ENCODE assay signal across 25 cellular contexts in genomic region chr3:16258177-16258576, GRCh38. TPM values are rescaled to one million over a fixed set of nuclear protein-coding genes. Genes with fewer than 3 reads are reported as not detected.
DNase-seq lines count a peak whose midpoint lies in the region; ATAC-seq, FAIRE-seq and TF ChIP-seq lines count a peak whose summit lies in the region.
"Had no signal": no experiment of that assay in that cellular context is flagged by ENCODE, and none has a peak within 500 bp of the region (broad histone marks: within the 10 kb centered on the region; RNA-seq: fewer than 3 reads in every experiment).

No MANE protein-coding gene starts in this region.

- H3K4me3 Mint-ChIP-seq in CD14-positive monocyte: no peak overlapping the region
- H3K4me3 Mint-ChIP-seq: CD4-positive, alpha-beta memory T cell; HFFc6 had no signal

- no peaks in the 10 kb centered on the region for H3K9me3 Mint-ChIP-seq in CD14-positive monocyte
- H3K9me3 Mint-ChIP-seq: CD4-positive, alpha-beta memory T cell; HFFc6 had no signal

- H3K36me3 ChIP-seq in OCI-LY3 (replicated peaks; ENCODE audit: low read depth, low read length) (peaks cover 16% of the 10 kb centered on the region), endothelial cell of umbilical vein (ENCODE audit: control insufficient read depth in 2 of 2, extremely low read depth in 1 of 2, insufficient read depth in 2 of 2, low read length in 2 of 2) (peaks cover 0 to 4% of the 10 kb centered on the region in 2 experiments), gastrocnemius medialis (peaks cover 0 to 13% of the 10 kb centered on the region in 2 donors), thymus (ENCODE audit: control insufficient read depth, insufficient read depth) (no peaks in the 10 kb centered on the region)
- H3K36me3 ChIP-seq: BE2C had no signal

- no peaks in the 10 kb centered on the region for H4K20me1 ChIP-seq in OCI-LY3 (ENCODE audit: insufficient read depth, low read length)
- no peaks in the 10 kb centered on the region for H4K20me1 ChIP-seq in endothelial cell of umbilical vein (replicated peaks; ENCODE audit: control insufficient read depth, extremely low read depth, insufficient read depth, low read length)

- dilution Hi-C loops in endothelial cell of umbilical vein (cut with MboI; ENCODE audit: extremely low pct_ligation_motif_present, low sequenced_read_pairs): no loop called here

- peak in 1 of 2 donors; percentile 71 for ATAC-seq in gastrocnemius medialis
- ATAC-seq in HG02970 (IDR thresholded peaks at IDR 0.05; ENCODE audit: low FRiP score, unreplicated experiment): no peak
- ATAC-seq: A549 had no signal

- CTCF ChIA-PET in endothelial cell of umbilical vein (lab: Charles Lee): interaction anchor here (1.3 kb wide), 1 partner anchor 269 kb away, joined by 4 read pairs; no protein-coding TSS in a partner anchor

- peak overlapping the region; percentile 46 for H3K4me2 ChIP-seq in OCI-LY3 (ENCODE audit: low read length)
- no peak overlapping the region for H3K4me2 ChIP-seq in endothelial cell of umbilical vein (ENCODE audit: insufficient read depth, low read length)
- H3K4me2 ChIP-seq: A549; BLaER1 treated with 17β-estradiol and CSF1 and Interleukin-3, amounts not matched to agents 10 nM and 100 nM had no signal

- DNase-seq in endothelial cell of umbilical vein (ENCODE audit: low read depth, low spot score) (no peak), gastrocnemius medialis (no peak), OCI-M2 (lab: John Stamatoyannopoulos, UW; ENCODE audit: unreplicated experiment) (no peak), CD14-positive monocyte (ENCODE audit: low spot score) (no peak)
- DNase-seq: 8988T; ACHN; AML-193; BE2C; Calu3; CD4-positive, alpha-beta memory T cell; COR-L47; DMS53; DMS79 treated with DMSO at 0.1 percent for 48 hours; GF-D8; GOT3; HFFc6 had no signal

- H3K79me2 ChIP-seq in OCI-LY3 (ENCODE audit: low read length): peaks cover 17% of the 10 kb centered on the region
- H3K79me2 ChIP-seq in endothelial cell of umbilical vein (ENCODE audit: control insufficient read depth, insufficient read depth, low read length): peaks cover 18% of the 10 kb centered on the region

- BruUV-seq in endothelial cell of umbilical vein (replicated peaks; lab: Mats Ljungman, UMichigan): no TSS peak

- H3K27ac Mint-ChIP-seq in CD14-positive monocyte: no peak overlapping the region
- H3K27ac Mint-ChIP-seq: HFFc6 had no signal

- in situ Hi-C loops in gastrocnemius medialis (cut with MboI; ENCODE audit: low sequenced_read_pairs in 4 of 4): loop anchor here in 1 of 4 donors (25.0 kb wide), 1 partner anchor 646 kb away; the partner anchor contains the start of genes BTD and HACL1

- peak; percentile 24 for FAIRE-seq in endothelial cell of umbilical vein (lab: Jason Lieb, UNC)
- FAIRE-seq: A549, GM12891, GM18507, H54 had no signal

- H3K4me3 ChIP-seq in OCI-LY3 (ENCODE audit: low read length) (no peak overlapping the region; the same call in 1 of the 2 replicates), endothelial cell of umbilical vein (replicated peaks in 1 of 3; ENCODE audit: insufficient read depth in 1 of 3, low read depth in 1 of 3, low read length in 3 of 3) (no peak overlapping the region), gastrocnemius medialis (no peak overlapping the region), thymus (ENCODE audit: low read length) (no peak overlapping the region)
- H3K4me3 ChIP-seq: A549; BLaER1 treated with 17β-estradiol and CSF1 and Interleukin-3, amounts not matched to agents 10 nM and 100 nM; HAP-1 had no signal

- TF ChIP-seq CTCF in OCI-LY3 (IDR thresholded peaks at IDR 0.05; ENCODE audit: low read depth, low read length) (no peak), endothelial cell of umbilical vein (IDR thresholded peaks at IDR 0.05; ENCODE audit: extremely low read depth in 1 of 2, insufficient read depth in 1 of 2, low read depth in 1 of 2, low read length in 2 of 2) (no peak), gastrocnemius medialis (IDR thresholded peaks at IDR 0.05 in 4 of 5, conservative IDR thresholded peaks at IDR 0.05 in 1 of 5) (no peak), CD14-positive monocyte (IDR thresholded peaks at IDR 0.05) (no peak)

- 87% methylated on average over 5 of the region's 5 CpGs for WGBS in thymus

- intact Hi-C loops in endothelial cell of umbilical vein (cut with micrococcal nuclease) (no loop called here), gastrocnemius medialis (cut with DNase I; ENCODE audit: low total_unique reads) (no loop called here), CD14-positive monocyte (cut with micrococcal nuclease) (no loop called here)

- peak overlapping the region; percentile 86 for H3K27ac ChIP-seq in OCI-LY3 (ENCODE audit: low read length)
- H3K27ac ChIP-seq in endothelial cell of umbilical vein (ENCODE audit: insufficient read depth, low read depth, low read length): no peak overlapping the region
- H3K27ac ChIP-seq in gastrocnemius medialis: peak overlapping the region; percentile 39 to 85 (median 68)
- peak overlapping the region; percentile 46 for H3K27ac ChIP-seq in thymus (ENCODE audit: low read depth)
- H3K27ac ChIP-seq: A549; BLaER1 treated with 17β-estradiol and CSF1 and Interleukin-3, amounts not matched to agents 10 nM and 100 nM had no signal

- H3K9ac ChIP-seq in OCI-LY3 (ENCODE audit: low read length) (no peak overlapping the region), endothelial cell of umbilical vein (replicated peaks; ENCODE audit: extremely low read depth, insufficient read depth, low read length) (no peak overlapping the region)
- H3K9ac ChIP-seq: BLaER1 treated with 17β-estradiol and CSF1 and Interleukin-3, amounts not matched to agents 10 nM and 100 nM had no signal

- no peaks in the 10 kb centered on the region for H3K27me3 Mint-ChIP-seq in CD14-positive monocyte (ENCODE audit: low read depth in 3 of 3)
- H3K27me3 Mint-ChIP-seq: CD4-positive, alpha-beta memory T cell had no signal

- no peak for TF ChIP-seq POLR2A in endothelial cell of umbilical vein (IDR thresholded peaks at IDR 0.05; ENCODE audit: low read depth, low read length)
- no peak for TF ChIP-seq POLR2A in gastrocnemius medialis (IDR thresholded peaks at IDR 0.05)

- no peaks in the 10 kb centered on the region for H3K9me3 ChIP-seq in OCI-LY3 (ENCODE audit: insufficient read depth, low read length)
- no peaks in the 10 kb centered on the region for H3K9me3 ChIP-seq in endothelial cell of umbilical vein (replicated peaks; ENCODE audit: control insufficient read depth, insufficient read depth, low read length)
- H3K9me3 ChIP-seq in gastrocnemius medialis: no peaks in the 10 kb centered on the region
- H3K9me3 ChIP-seq in thymus (ENCODE audit: control insufficient read depth): no peaks in the 10 kb centered on the region
- H3K9me3 ChIP-seq: A549; BE2C; BLaER1 treated with 17β-estradiol and CSF1 and Interleukin-3, amounts not matched to agents 10 nM and 100 nM; HAP-1 had no signal

- H3K27me3 ChIP-seq in OCI-LY3 (ENCODE audit: low read depth, low read length) (no peaks in the 10 kb centered on the region), endothelial cell of umbilical vein (ENCODE audit: control insufficient read depth in 2 of 2, insufficient read depth in 2 of 2, low read length in 2 of 2) (no peaks in the 10 kb centered on the region), gastrocnemius medialis (no peaks in the 10 kb centered on the region), thymus (ENCODE audit: control insufficient read depth, insufficient read depth) (no peaks in the 10 kb centered on the region)
- H3K27me3 ChIP-seq: BE2C; BLaER1 treated with 17β-estradiol and CSF1 and Interleukin-3, amounts not matched to agents 10 nM and 100 nM had no signal

- H3K4me1 Mint-ChIP-seq in CD14-positive monocyte: peaks cover 24% of the 10 kb centered on the region

- H3K9me1 ChIP-seq in endothelial cell of umbilical vein (replicated peaks; ENCODE audit: control insufficient read depth, extremely low read depth, insufficient read depth, low read length): no peaks in the 10 kb centered on the region

- H3K4me1 ChIP-seq in OCI-LY3 (ENCODE audit: low read length) (peaks cover 62% of the 10 kb centered on the region), endothelial cell of umbilical vein (ENCODE audit: control insufficient read depth, extremely low read depth, insufficient read depth, low read length) (peaks cover under 1% of the 10 kb centered on the region), gastrocnemius medialis (peaks cover 44% of the 10 kb centered on the region in 2 donors), thymus (ENCODE audit: control insufficient read depth, insufficient read depth, low read length) (peaks cover 14% of the 10 kb centered on the region)
- H3K4me1 ChIP-seq: BE2C, HAP-1 had no signal

- H3K36me3 Mint-ChIP-seq in CD14-positive monocyte: peaks cover 21 to 28% of the 10 kb centered on the region in 2 donors

- H2AFZ ChIP-seq in OCI-LY3 (ENCODE audit: low read depth, low read length) (no peak overlapping the region), endothelial cell of umbilical vein (ENCODE audit: low read depth, low read length) (no peak overlapping the region)

- POLR2A ChIA-PET in endothelial cell of umbilical vein (lab: Charles Lee): no interaction called here

TF ChIP-seq in endothelial cell of umbilical vein, 7 proteins besides CTCF, POLR2A, EP300 and RAD21 (continues in another document):
- TF ChIP-seq POLR2AphosphoS5 (IDR thresholded peaks at IDR 0.05; ENCODE audit: insufficient read depth, low read depth, low read length): no peak
- TF ChIP-seq JUN (IDR thresholded peaks at IDR 0.05; ENCODE audit: borderline replicate concordance, insufficient read depth, insufficient read length, low read depth): no peak

RNA-seq across cellular contexts. Expression of gene DPH3, which starts 6.6 kb away (rescaled TPM):
- total RNA-seq in endothelial cell of umbilical vein: 28.7 and 29.6 TPM in 2 replicates
- 6.9 and 7.7 TPM in 2 replicates for polyA plus RNA-seq in endothelial cell of umbilical vein
- 12.2 and 12.6 TPM in 2 replicates for polyA plus RNA-seq in endothelial cell of umbilical vein (2011; cell fraction: cytosol; rRNA removed)
- 4.2 and 4.8 TPM in 2 replicates for polyA plus RNA-seq in endothelial cell of umbilical vein (2011; cell fraction: nucleus; rRNA removed)
- polyA plus RNA-seq in endothelial cell of umbilical vein (2012): 22.9 and 34.8 TPM in 2 replicates
- polyA minus RNA-seq in endothelial cell of umbilical vein: 9.4 and 11.8 TPM in 2 replicates
- 7.9 TPM for polyA minus RNA-seq in endothelial cell of umbilical vein (2011; cell fraction: cytosol; rRNA and poly(A)+ RNA removed)
- 3.1 and 7.0 TPM in 2 replicates for polyA minus RNA-seq in endothelial cell of umbilical vein (2011; cell fraction: nucleus; rRNA and poly(A)+ RNA removed)
- 10 to 100 TPM; 40.3 to 66.6 (median 44.2) TPM for total RNA-seq in gastrocnemius medialis
- 21.2 TPM for polyA plus RNA-seq in thymus
- 10 to 100 TPM; 33.7 to 42.0 TPM for polyA plus RNA-seq in CD14-positive monocyte

RNA-seq across cellular contexts. Expression of gene OXNAD1, which starts 6.8 kb away (rescaled TPM):
- 8.9 and 9.7 TPM in 2 replicates for total RNA-seq in endothelial cell of umbilical vein
- polyA plus RNA-seq in endothelial cell of umbilical vein: 4.1 and 5.5 TPM in 2 replicates
- 7.4 and 7.5 TPM in 2 replicates for polyA plus RNA-seq in endothelial cell of umbilical vein (2011; cell fraction: cytosol; rRNA removed)
- 8.0 and 8.9 TPM in 2 replicates for polyA plus RNA-seq in endothelial cell of umbilical vein (2011; cell fraction: nucleus; rRNA removed)
- polyA plus RNA-seq in endothelial cell of umbilical vein (2012): 6.0 and 10.9 TPM in 2 replicates
- polyA minus RNA-seq in endothelial cell of umbilical vein: 9.3 TPM in 2 replicates
- 9.2 TPM for polyA minus RNA-seq in endothelial cell of umbilical vein (2011; cell fraction: cytosol; rRNA and poly(A)+ RNA removed)
- polyA minus RNA-seq in endothelial cell of umbilical vein (2011; cell fraction: nucleus; rRNA and poly(A)+ RNA removed): 9.7 and 17.8 TPM in 2 replicates
- total RNA-seq in gastrocnemius medialis: 10 to 100 TPM; 12.3 to 28.6 (median 17.1) TPM
- polyA plus RNA-seq in thymus: 34.4 TPM
- 1 to 10 TPM; 4.4 to 5.1 TPM for polyA plus RNA-seq in CD14-positive monocyte
